In the genomic region with DNA sequence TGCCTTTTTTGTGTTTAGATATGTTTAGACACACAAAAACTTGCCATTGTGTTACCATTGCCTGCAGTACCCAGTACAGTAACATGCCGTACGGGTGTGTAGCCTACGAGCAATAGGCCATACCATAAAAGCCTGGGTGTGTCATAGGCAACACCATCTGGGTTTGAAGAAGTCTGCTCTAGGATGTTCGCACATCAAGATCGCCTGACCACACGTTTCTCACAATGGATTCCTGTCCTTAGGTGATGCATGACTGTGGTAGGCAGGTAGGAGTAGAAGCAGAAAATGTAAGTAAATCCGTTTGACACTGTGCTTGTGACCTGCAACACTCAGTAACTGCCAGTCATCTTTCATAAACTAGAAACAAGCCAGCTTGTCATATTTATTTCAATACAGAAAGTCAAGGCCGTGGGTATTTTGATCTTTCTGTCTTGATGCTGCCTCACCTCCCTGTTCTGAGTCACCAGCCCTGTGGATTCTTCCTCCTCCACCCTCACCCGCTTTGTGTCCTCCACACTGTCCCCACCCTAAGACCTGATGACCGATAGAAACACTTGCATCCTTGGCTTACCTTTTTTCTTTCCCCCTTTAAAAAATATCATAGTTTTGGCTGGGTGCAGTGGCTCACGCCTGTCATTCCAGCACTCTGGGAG, we compare ENCODE assay signal across 8 cellular contexts. TPM values are rescaled to one million over a fixed set of nuclear protein-coding genes. Genes with fewer than 3 reads are reported as not detected.
DNase-seq lines count a peak whose midpoint lies in the region; ATAC-seq and TF ChIP-seq lines count a peak whose summit lies in the region.
"Not testable (repeated sequence)": the region's sequence is repeated elsewhere in the genome, so short reads cannot be mapped to it uniquely, and the experiment has no call there.

No MANE protein-coding gene starts in this region.

- H3K27me3 Mint-ChIP-seq in CD4-positive, alpha-beta T cell, result not testable (repeated sequence)

- not testable (repeated sequence) for H2AFZ ChIP-seq in KMS-11 (ENCODE audit: low read depth)

- H3K4me1 Mint-ChIP-seq in CD4-positive, alpha-beta T cell (ENCODE audit: low read depth), result peaks cover 19% of the 10 kb centered on the region

- H3K79me2 ChIP-seq in KMS-11 (ENCODE audit: insufficient read depth, low read depth), result not testable (repeated sequence)

- H4K20me1 ChIP-seq in KMS-11 (ENCODE audit: insufficient read depth), result not testable (repeated sequence)

- not testable (repeated sequence) for H3K27me3 ChIP-seq in CD4-positive, alpha-beta T cell (ENCODE audit: control insufficient read depth, insufficient read depth, low read length); KMS-11 (ENCODE audit: insufficient read depth, low read depth)

- H3K4me3 ChIP-seq in KMS-11 (IDR thresholded peaks at IDR 0.05; ENCODE audit: insufficient read depth, low read depth, low read length), result not testable (repeated sequence)

- peak overlapping the region; percentile 28; the same call in 1 of the 2 replicates for H3K4me2 ChIP-seq in KMS-11

- not testable (repeated sequence) for H3K36me3 Mint-ChIP-seq in CD4-positive, alpha-beta T cell (ENCODE audit: low read depth); activated naive CD4-positive, alpha-beta T cell treated with anti-CD3 and anti-CD28 coated beads, Interleukin-2, amount 50 U/mL, for 72 hours

- H3K27ac Mint-ChIP-seq in CD4-positive, alpha-beta T cell, result not testable (repeated sequence)
- peak overlapping the region; percentile 39 to 67 for H3K27ac Mint-ChIP-seq in activated naive CD4-positive, alpha-beta T cell treated with anti-CD3 and anti-CD28 coated beads, Interleukin-2, amount 50 U/mL, for 72 hours

- not testable (repeated sequence) for H3K9me3 ChIP-seq in CD4-positive, alpha-beta T cell (ENCODE audit: control insufficient read depth, low read length)

- not testable (repeated sequence) for H3K36me3 ChIP-seq in KMS-11 (ENCODE audit: insufficient read depth)

- CTCF ChIA-PET in CD4-positive, alpha-beta T cell (lab: Charles Lee), result interaction anchor here (0.6 to 0.7 kb wide), 2 partner anchors 17 to 22 kb away, joined by 3 read pairs; no protein-coding TSS in a partner anchor

- intact Hi-C loops in CD4-positive, alpha-beta T cell (cut with DNase I, micrococcal nuclease), result not testable (repeated sequence)

- peaks cover 51% of the 10 kb centered on the region for H3K4me1 ChIP-seq in KMS-11 (ENCODE audit: low read depth, poor library complexity, severe bottlenecking)

- POLR2A ChIA-PET in CD4-positive, alpha-beta T cell (lab: Charles Lee), result not testable (repeated sequence)

- H3K4me3 Mint-ChIP-seq in CD4-positive, alpha-beta T cell, result peak overlapping the region; percentile 30

- H3K27ac ChIP-seq in CD4-positive, alpha-beta T cell (ENCODE audit: low read depth, low read length); KMS-11: not testable (repeated sequence)

- peak; percentile 58 for ATAC-seq in CD4-positive, alpha-beta T cell (ENCODE audit: poor library complexity)
- ATAC-seq in GM19043 (IDR thresholded peaks at IDR 0.05; ENCODE audit: low read depth, unreplicated experiment), result peak; percentile 44
- peak; percentile 43 for ATAC-seq in HG02885 (IDR thresholded peaks at IDR 0.05; ENCODE audit: poor library complexity, unreplicated experiment)
- peak; percentile 89 to 92 for ATAC-seq in activated naive CD4-positive, alpha-beta T cell treated with anti-CD3 and anti-CD28 coated beads, Interleukin-2, amount 50 U/mL, for 72 hours

- not testable (repeated sequence) for TF ChIP-seq CTCF in CD4-positive, alpha-beta T cell (IDR thresholded peaks at IDR 0.05); KMS-11 (conservative IDR thresholded peaks at IDR 0.05; ENCODE audit: low read depth, low read length)

- not testable (repeated sequence) for H3K9ac ChIP-seq in KMS-11

- not testable (repeated sequence) for DNase-seq in CD4-positive, alpha-beta T cell
- DNase-seq in activated CD4-positive, alpha-beta T cell treated with anti-CD3 and anti-CD28 coated beads, Interleukin-2, amount 50 U/mL, for 48 hours, result peak; percentile 51 to 68
- peak; percentile 63 to 71 for DNase-seq in activated naive CD4-positive, alpha-beta T cell treated with anti-CD3 and anti-CD28 coated beads, Interleukin-2, amount 50 U/mL, for 72 hours (ENCODE audit: low spot score in 2 of 2)
- DNase-seq in kidney tubule cell (ENCODE audit: low spot score), result peak; percentile 73
- DNase-seq in stimulated activated CD4-positive, alpha-beta T cell treated with anti-CD3 and anti-CD28 coated beads, Interleukin-4, amount 100 ng/mL, for 48 hours (ENCODE audit: low read depth in 2 of 2), result peak; percentile 27 to 65

- H3K9me3 Mint-ChIP-seq in CD4-positive, alpha-beta T cell; activated naive CD4-positive, alpha-beta T cell treated with anti-CD3 and anti-CD28 coated beads, Interleukin-2, amount 50 U/mL, for 72 hours: not testable (repeated sequence)

RNA-seq across cellular contexts. Expression of a gene that starts 7.3 kb away (rescaled TPM):
- total RNA-seq in CD4-positive, alpha-beta T cell, result 10 to 100 TPM; 29.5 to 30.2 TPM
- total RNA-seq in activated naive CD4-positive, alpha-beta T cell treated with anti-CD3 and anti-CD28 coated beads, Interleukin-2, amount 50 U/mL, for 72 hours, result 10 to 100 TPM; 10.7 to 16.2 TPM
